ENCODE assay signal across 1 cellular context in the genomic region with DNA sequence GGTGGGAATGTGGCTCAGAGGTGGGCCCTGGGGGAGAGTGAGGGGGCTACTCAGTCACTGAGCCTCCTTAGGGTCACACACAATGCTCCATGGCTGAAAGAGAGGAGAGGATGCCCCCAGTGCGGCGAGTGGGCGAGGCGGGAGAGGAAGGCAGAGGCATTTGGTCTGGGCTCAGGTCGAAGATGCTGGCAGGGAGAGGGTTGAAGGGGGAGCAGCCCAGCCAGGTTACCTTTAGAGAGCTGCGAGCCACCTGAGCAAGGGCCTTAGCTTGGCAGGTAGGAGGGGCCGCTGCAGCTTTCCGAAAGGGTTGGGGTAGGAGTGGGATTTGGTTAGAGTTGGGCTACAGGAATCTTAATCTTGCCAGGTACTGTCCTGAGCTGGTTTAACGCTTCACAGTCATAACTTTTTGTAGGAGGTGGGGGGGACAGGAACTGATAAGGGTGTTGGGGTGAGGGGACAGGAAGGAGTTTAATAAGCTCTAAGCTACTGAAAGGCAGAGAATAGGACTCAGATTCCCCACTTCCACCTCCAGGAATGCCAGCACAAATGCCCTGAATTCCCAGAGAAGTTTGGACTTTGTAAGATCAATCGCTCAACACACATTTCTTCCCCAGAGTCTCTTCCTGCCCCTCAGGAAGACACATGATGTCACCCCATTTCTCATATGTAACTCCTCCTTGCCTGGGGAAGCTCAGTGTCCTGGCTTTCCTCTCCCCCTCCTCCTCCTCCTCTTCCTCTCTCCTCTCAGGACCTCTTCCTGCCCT.
TF ChIP-seq lines count a peak whose summit lies in the region.

No MANE protein-coding gene starts in this region.

TF ChIP-seq in HepG2, 621 proteins besides CTCF, POLR2A, EP300 and RAD21 (continued from another document):
- TF ChIP-seq, protein P1, sequence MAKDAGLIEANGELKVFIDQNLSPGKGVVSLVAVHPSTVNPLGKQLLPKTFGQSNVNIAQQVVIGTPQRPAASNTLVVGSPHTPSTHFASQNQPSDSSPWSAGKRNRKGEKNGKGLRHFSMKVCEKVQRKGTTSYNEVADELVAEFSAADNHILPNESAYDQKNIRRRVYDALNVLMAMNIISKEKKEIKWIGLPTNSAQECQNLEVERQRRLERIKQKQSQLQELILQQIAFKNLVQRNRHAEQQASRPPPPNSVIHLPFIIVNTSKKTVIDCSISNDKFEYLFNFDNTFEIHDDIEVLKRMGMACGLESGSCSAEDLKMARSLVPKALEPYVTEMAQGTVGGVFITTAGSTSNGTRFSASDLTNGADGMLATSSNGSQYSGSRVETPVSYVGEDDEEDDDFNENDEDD (CRISPR knock-in tag; IDR thresholded peaks at IDR 0.05; ENCODE audit: borderline replicate concordance), result no peak
- TF ChIP-seq SMC3 (IDR thresholded peaks at IDR 0.05; ENCODE audit: low read length) (no peak), U2AF1 (optimal IDR thresholded peaks at IDR 0.05; ENCODE audit: low read depth, low read length) (no peak), ETV5 (CRISPR knock-in tag; IDR thresholded peaks at IDR 0.05; ENCODE audit: borderline replicate concordance) (peak; percentile 68; the same call in 1 of the 2 replicates), ZNF543 (CRISPR knock-in tag; IDR thresholded peaks at IDR 0.05) (no peak), LCORL (IDR thresholded peaks at IDR 0.05) (no peak), LCORL (CRISPR knock-in tag; IDR thresholded peaks at IDR 0.05) (0 out of 2 replicates have a peak, but pooled peaks have one; percentile 25), RARA (CRISPR knock-in tag; IDR thresholded peaks at IDR 0.05) (0 out of 2 replicates have a peak, but pooled peaks have one; percentile 32), SYNCRIP (IDR thresholded peaks at IDR 0.05; ENCODE audit: insufficient read depth, low read depth, low read length) (no peak), ISX (CRISPR knock-in tag; conservative IDR thresholded peaks at IDR 0.05) (no peak), JUN (CRISPR knock-in tag; IDR thresholded peaks at IDR 0.05) (no peak), ZNF3 (CRISPR knock-in tag; IDR thresholded peaks at IDR 0.05) (no peak), MAFK (conservative IDR thresholded peaks at IDR 0.05 in 1 of 2, IDR thresholded peaks at IDR 0.05 in 1 of 2; ENCODE audit: low read length in 2 of 2) (no peak), GATAD1 (CRISPR knock-in tag; IDR thresholded peaks at IDR 0.05) (no peak), HNF4A (CRISPR knock-in tag; IDR thresholded peaks at IDR 0.05) (0 out of 2 replicates have a peak, but pooled peaks have one; percentile 13), AGO1 (IDR thresholded peaks at IDR 0.05; ENCODE audit: low read depth, low read length, poor library complexity, severe bottlenecking) (no peak), NBN (conservative IDR thresholded peaks at IDR 0.05) (no peak), ZNF672 (CRISPR knock-in tag; IDR thresholded peaks at IDR 0.05) (no peak), ZNF629 (CRISPR knock-in tag; conservative IDR thresholded peaks at IDR 0.05) (no peak), ZNF136 (CRISPR knock-in tag; IDR thresholded peaks at IDR 0.05; ENCODE audit: low read depth) (no peak), TCF7 (IDR thresholded peaks at IDR 0.05; ENCODE audit: low read depth) (no peak)
- TF ChIP-seq, protein P2, sequence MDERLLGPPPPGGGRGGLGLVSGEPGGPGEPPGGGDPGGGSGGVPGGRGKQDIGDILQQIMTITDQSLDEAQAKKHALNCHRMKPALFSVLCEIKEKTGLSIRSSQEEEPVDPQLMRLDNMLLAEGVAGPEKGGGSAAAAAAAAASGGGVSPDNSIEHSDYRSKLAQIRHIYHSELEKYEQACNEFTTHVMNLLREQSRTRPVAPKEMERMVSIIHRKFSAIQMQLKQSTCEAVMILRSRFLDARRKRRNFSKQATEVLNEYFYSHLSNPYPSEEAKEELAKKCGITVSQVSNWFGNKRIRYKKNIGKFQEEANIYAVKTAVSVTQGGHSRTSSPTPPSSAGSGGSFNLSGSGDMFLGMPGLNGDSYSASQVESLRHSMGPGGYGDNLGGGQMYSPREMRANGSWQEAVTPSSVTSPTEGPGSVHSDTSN (CRISPR knock-in tag; IDR thresholded peaks at IDR 0.05), result no peak
- TF ChIP-seq, protein P3, sequence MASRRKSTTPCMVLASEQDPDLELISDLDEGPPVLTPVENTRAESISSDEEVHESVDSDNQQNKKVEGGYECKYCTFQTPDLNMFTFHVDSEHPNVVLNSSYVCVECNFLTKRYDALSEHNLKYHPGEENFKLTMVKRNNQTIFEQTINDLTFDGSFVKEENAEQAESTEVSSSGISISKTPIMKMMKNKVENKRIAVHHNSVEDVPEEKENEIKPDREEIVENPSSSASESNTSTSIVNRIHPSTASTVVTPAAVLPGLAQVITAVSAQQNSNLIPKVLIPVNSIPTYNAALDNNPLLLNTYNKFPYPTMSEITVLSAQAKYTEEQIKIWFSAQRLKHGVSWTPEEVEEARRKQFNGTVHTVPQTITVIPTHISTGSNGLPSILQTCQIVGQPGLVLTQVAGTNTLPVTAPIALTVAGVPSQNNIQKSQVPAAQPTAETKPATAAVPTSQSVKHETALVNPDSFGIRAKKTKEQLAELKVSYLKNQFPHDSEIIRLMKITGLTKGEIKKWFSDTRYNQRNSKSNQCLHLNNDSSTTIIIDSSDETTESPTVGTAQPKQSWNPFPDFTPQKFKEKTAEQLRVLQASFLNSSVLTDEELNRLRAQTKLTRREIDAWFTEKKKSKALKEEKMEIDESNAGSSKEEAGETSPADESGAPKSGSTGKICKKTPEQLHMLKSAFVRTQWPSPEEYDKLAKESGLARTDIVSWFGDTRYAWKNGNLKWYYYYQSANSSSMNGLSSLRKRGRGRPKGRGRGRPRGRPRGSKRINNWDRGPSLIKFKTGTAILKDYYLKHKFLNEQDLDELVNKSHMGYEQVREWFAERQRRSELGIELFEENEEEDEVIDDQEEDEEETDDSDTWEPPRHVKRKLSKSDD (CRISPR knock-in tag; IDR thresholded peaks at IDR 0.05; ENCODE audit: low read depth), result no peak
- TF ChIP-seq, protein P4, sequence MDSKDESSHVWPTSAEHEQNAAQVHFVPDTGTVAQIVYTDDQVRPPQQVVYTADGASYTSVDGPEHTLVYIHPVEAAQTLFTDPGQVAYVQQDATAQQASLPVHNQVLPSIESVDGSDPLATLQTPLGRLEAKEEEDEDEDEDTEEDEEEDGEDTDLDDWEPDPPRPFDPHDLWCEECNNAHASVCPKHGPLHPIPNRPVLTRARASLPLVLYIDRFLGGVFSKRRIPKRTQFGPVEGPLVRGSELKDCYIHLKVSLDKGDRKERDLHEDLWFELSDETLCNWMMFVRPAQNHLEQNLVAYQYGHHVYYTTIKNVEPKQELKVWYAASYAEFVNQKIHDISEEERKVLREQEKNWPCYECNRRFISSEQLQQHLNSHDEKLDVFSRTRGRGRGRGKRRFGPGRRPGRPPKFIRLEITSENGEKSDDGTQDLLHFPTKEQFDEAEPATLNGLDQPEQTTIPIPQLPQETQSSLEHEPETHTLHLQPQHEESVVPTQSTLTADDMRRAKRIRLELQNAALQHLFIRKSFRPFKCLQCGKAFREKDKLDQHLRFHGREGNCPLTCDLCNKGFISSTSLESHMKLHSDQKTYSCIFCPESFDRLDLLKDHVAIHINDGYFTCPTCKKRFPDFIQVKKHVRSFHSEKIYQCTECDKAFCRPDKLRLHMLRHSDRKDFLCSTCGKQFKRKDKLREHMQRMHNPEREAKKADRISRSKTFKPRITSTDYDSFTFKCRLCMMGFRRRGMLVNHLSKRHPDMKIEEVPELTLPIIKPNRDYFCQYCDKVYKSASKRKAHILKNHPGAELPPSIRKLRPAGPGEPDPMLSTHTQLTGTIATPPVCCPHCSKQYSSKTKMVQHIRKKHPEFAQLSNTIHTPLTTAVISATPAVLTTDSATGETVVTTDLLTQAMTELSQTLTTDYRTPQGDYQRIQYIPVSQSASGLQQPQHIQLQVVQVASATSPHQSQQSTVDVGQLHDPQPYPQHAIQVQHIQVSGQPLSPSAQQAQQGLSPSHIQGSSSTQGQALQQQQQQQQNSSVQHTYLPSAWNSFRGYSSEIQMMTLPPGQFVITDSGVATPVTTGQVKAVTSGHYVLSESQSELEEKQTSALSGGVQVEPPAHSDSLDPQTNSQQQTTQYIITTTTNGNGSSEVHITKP (CRISPR knock-in tag; IDR thresholded peaks at IDR 0.05; ENCODE audit: low read depth), result no peak
- TF ChIP-seq, protein P5, sequence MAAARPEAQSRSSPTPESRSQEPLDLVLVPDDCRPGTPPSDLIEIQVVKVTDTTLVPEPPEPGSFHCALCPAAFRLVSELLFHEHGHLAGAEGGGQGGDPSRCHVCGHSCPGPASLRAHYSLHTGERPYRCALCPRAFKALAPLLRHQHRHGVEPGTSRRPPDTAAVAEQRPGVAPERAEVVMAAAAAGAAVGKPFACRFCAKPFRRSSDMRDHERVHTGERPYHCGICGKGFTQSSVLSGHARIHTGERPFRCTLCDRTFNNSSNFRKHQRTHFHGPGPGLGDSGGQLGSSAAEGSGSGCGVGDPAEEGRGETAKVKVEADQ (CRISPR knock-in tag; IDR thresholded peaks at IDR 0.05; ENCODE audit: borderline replicate concordance), result no peak
- TF ChIP-seq, protein P6, sequence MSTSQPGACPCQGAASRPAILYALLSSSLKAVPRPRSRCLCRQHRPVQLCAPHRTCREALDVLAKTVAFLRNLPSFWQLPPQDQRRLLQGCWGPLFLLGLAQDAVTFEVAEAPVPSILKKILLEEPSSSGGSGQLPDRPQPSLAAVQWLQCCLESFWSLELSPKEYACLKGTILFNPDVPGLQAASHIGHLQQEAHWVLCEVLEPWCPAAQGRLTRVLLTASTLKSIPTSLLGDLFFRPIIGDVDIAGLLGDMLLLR (CRISPR knock-in tag; IDR thresholded peaks at IDR 0.05), result no peak
- TF ChIP-seq, protein P7, sequence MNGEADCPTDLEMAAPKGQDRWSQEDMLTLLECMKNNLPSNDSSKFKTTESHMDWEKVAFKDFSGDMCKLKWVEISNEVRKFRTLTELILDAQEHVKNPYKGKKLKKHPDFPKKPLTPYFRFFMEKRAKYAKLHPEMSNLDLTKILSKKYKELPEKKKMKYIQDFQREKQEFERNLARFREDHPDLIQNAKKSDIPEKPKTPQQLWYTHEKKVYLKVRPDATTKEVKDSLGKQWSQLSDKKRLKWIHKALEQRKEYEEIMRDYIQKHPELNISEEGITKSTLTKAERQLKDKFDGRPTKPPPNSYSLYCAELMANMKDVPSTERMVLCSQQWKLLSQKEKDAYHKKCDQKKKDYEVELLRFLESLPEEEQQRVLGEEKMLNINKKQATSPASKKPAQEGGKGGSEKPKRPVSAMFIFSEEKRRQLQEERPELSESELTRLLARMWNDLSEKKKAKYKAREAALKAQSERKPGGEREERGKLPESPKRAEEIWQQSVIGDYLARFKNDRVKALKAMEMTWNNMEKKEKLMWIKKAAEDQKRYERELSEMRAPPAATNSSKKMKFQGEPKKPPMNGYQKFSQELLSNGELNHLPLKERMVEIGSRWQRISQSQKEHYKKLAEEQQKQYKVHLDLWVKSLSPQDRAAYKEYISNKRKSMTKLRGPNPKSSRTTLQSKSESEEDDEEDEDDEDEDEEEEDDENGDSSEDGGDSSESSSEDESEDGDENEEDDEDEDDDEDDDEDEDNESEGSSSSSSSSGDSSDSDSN (CRISPR knock-in tag; IDR thresholded peaks at IDR 0.05), result 0 out of 2 replicates have a peak, but pooled peaks have one; percentile 17
